15 cellular contexts compared by ENCODE assay signal in the genomic region with DNA sequence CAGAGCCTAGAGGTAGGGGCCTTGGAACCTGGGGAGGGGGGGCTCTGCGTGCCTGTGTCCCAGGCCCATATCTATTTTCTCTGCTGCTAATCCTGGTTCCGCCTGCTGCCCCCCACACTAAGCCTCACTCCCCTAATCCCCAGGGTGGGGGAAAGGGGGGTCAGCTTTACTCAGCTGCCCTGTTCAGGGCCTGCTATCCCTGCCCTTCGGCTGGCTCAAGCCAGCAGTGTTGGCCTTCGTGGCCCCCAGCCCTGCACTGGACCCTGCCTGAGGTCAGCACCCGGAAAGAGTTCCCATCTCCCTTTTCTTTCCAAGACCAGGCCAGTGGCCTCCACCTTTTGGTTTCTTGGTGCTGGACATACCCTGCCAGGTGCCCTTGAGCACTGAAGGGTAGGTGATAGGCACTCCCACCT. TPM values are rescaled to one million over a fixed set of nuclear protein-coding genes. Genes with fewer than 3 reads are reported as not detected.
DNase-seq lines count a peak whose midpoint lies in the region; ATAC-seq lines count a peak whose summit lies in the region.
"Had no signal": no experiment of that assay in that cellular context is flagged by ENCODE, and none has a peak within 500 bp of the region (broad histone marks: within the 10 kb centered on the region; RNA-seq: fewer than 3 reads in every experiment).

No MANE protein-coding gene starts in this region.

- DNase-seq in activated T-cell treated with anti-CD3 and anti-CD28 coated beads, Interleukin-2, amount 50 U/mL, for 24 hours, result no peak
- DNase-seq in activated T-cell treated with anti-CD3 and anti-CD28 coated beads, Interleukin-2, amount 50 U/mL, for 48 hours, result no peak
- DNase-seq in activated CD4-positive, alpha-beta memory T cell treated with anti-CD3 and anti-CD28 coated beads for 36 hours, result no peak
- DNase-seq in NCI-H510A treated with DMSO at 0.1 percent for 48 hours (lab: John Stamatoyannopoulos, UW), result no peak
- DNase-seq: MG63, NCI-H526 had no signal

- H3K36me3 Mint-ChIP-seq in activated T-cell treated with anti-CD3 and anti-CD28 coated beads, Interleukin-2, amount 50 U/mL, for 24 hours (ENCODE audit: low read depth), result peaks cover 60% of the 10 kb centered on the region
- H3K36me3 Mint-ChIP-seq in activated CD4-positive, alpha-beta memory T cell treated with anti-CD3 and anti-CD28 coated beads for 36 hours, result peaks cover 47% of the 10 kb centered on the region

- peak overlapping the region; percentile 96 for H3K27ac Mint-ChIP-seq in activated T-cell treated with anti-CD3 and anti-CD28 coated beads, Interleukin-2, amount 50 U/mL, for 24 hours
- H3K27ac Mint-ChIP-seq in activated CD4-positive, alpha-beta memory T cell treated with anti-CD3 and anti-CD28 coated beads for 36 hours, result peak overlapping the region; percentile 99

- POLR2A ChIA-PET in activated CD4-positive, alpha-beta memory T cell treated with anti-CD3 and anti-CD28 coated beads for 36 hours (lab: Charles Lee), result interaction anchor here (0.5 to 1.8 kb wide), 2 partner anchors 11 to 18 kb away, joined by 5 to 11 read pairs; no protein-coding TSS in a partner anchor

- peak overlapping the region; percentile 91 for H3K4me3 Mint-ChIP-seq in activated T-cell treated with anti-CD3 and anti-CD28 coated beads, Interleukin-2, amount 50 U/mL, for 24 hours
- peak overlapping the region; percentile 97 for H3K4me3 Mint-ChIP-seq in activated CD4-positive, alpha-beta memory T cell treated with anti-CD3 and anti-CD28 coated beads for 36 hours

- H3K4me3 ChIP-seq in stomach smooth muscle (ENCODE audit: low read length in 2 of 2), result no peak overlapping the region
- H3K4me3 ChIP-seq: HAP-1, MG63, mucosa of descending colon had no signal

- no peak overlapping the region for H3K9ac ChIP-seq in stomach smooth muscle (ENCODE audit: low read length in 2 of 2)

- peaks cover 80% of the 10 kb centered on the region for H3K4me1 Mint-ChIP-seq in activated T-cell treated with anti-CD3 and anti-CD28 coated beads, Interleukin-2, amount 50 U/mL, for 24 hours (ENCODE audit: low read depth)
- H3K4me1 Mint-ChIP-seq in activated CD4-positive, alpha-beta memory T cell treated with anti-CD3 and anti-CD28 coated beads for 36 hours (ENCODE audit: low read depth), result peaks cover 73% of the 10 kb centered on the region

- ATAC-seq in GM19467 (IDR thresholded peaks at IDR 0.05; ENCODE audit: unreplicated experiment), result no peak
- ATAC-seq in HG03196 (IDR thresholded peaks at IDR 0.05; ENCODE audit: unreplicated experiment), result no peak
- ATAC-seq: mucosa of descending colon had no signal

- H3K27ac ChIP-seq in layer of hippocampus (ENCODE audit: low read depth, low read length) (peak overlapping the region; percentile 80), stomach smooth muscle (ENCODE audit: low read length) (peak overlapping the region; percentile 55)

- H3K27me3 ChIP-seq in layer of hippocampus (ENCODE audit: control insufficient read depth, insufficient read depth, low read length) (no peaks in the 10 kb centered on the region), stomach smooth muscle (ENCODE audit: control insufficient read depth in 1 of 2, insufficient read depth in 2 of 2, low read length in 2 of 2) (no peaks in the 10 kb centered on the region)
- H3K27me3 ChIP-seq: MG63 had no signal

- no peaks in the 10 kb centered on the region for H3K27me3 Mint-ChIP-seq in activated T-cell treated with anti-CD3 and anti-CD28 coated beads, Interleukin-2, amount 50 U/mL, for 24 hours
- no peaks in the 10 kb centered on the region for H3K27me3 Mint-ChIP-seq in activated CD4-positive, alpha-beta memory T cell treated with anti-CD3 and anti-CD28 coated beads for 36 hours

- H3K4me1 ChIP-seq in stomach smooth muscle (ENCODE audit: control insufficient read depth, insufficient read depth, low read length), result peaks cover 49% of the 10 kb centered on the region

- CTCF ChIA-PET in activated CD4-positive, alpha-beta memory T cell treated with anti-CD3 and anti-CD28 coated beads for 36 hours (lab: Charles Lee), result interaction anchor here (1.0 to 1.7 kb wide), 4 partner anchors 11 to 80 kb away, joined by 3 to 6 read pairs (median 4); no protein-coding TSS in a partner anchor

- no peaks in the 10 kb centered on the region for H3K9me3 ChIP-seq in stomach smooth muscle (ENCODE audit: control insufficient read depth in 2 of 2, low read length in 2 of 2)
- H3K9me3 ChIP-seq: HAP-1, MG63, mucosa of descending colon had no signal

- no peaks in the 10 kb centered on the region for H3K9me3 Mint-ChIP-seq in activated T-cell treated with anti-CD3 and anti-CD28 coated beads, Interleukin-2, amount 50 U/mL, for 24 hours
- H3K9me3 Mint-ChIP-seq in activated CD4-positive, alpha-beta memory T cell treated with anti-CD3 and anti-CD28 coated beads for 36 hours, result no peaks in the 10 kb centered on the region

- H3K36me3 ChIP-seq in stomach smooth muscle (ENCODE audit: control insufficient read depth in 2 of 2, insufficient read depth in 2 of 2, low read length in 2 of 2), result no peaks in the 10 kb centered on the region

- intact Hi-C loops in activated CD4-positive, alpha-beta memory T cell treated with anti-CD3 and anti-CD28 coated beads for 36 hours (cut with micrococcal nuclease), result no loop called here

RNA-seq across cellular contexts. Expression of a gene that starts 8.4 kb away (rescaled TPM):
- 100 to 1,000 TPM; 124 to 125 TPM for total RNA-seq in activated CD4-positive, alpha-beta memory T cell treated with anti-CD3 and anti-CD28 coated beads for 36 hours

RNA-seq across cellular contexts. Expression of a gene that starts 17.6 kb away (rescaled TPM):
- under 1 TPM; 0.36 to 0.56 TPM for total RNA-seq in activated CD4-positive, alpha-beta memory T cell treated with anti-CD3 and anti-CD28 coated beads for 36 hours
- total RNA-seq: subcutaneous adipose tissue had no signal

RNA-seq across cellular contexts. Expression of a gene that starts 22.6 kb away (rescaled TPM):
- total RNA-seq in activated CD4-positive, alpha-beta memory T cell treated with anti-CD3 and anti-CD28 coated beads for 36 hours, result 1 to 10 TPM; 1.1 to 1.3 TPM

RNA-seq across cellular contexts. Expression of a gene that starts 22.6 kb away (rescaled TPM):
- total RNA-seq in activated CD4-positive, alpha-beta memory T cell treated with anti-CD3 and anti-CD28 coated beads for 36 hours, result under 1 TPM in 1 of 2 experiments, not detected in 1; 0.14 TPM
- total RNA-seq: dermis microvascular lymphatic vessel endothelial cell, SK-MEL-5, subcutaneous adipose tissue had no signal

RNA-seq across cellular contexts. Expression of a gene that starts 27.9 kb away (rescaled TPM):
- total RNA-seq in activated CD4-positive, alpha-beta memory T cell treated with anti-CD3 and anti-CD28 coated beads for 36 hours, result 10 to 100 TPM; 45.4 to 49.4 TPM
